In the genomic region with DNA sequence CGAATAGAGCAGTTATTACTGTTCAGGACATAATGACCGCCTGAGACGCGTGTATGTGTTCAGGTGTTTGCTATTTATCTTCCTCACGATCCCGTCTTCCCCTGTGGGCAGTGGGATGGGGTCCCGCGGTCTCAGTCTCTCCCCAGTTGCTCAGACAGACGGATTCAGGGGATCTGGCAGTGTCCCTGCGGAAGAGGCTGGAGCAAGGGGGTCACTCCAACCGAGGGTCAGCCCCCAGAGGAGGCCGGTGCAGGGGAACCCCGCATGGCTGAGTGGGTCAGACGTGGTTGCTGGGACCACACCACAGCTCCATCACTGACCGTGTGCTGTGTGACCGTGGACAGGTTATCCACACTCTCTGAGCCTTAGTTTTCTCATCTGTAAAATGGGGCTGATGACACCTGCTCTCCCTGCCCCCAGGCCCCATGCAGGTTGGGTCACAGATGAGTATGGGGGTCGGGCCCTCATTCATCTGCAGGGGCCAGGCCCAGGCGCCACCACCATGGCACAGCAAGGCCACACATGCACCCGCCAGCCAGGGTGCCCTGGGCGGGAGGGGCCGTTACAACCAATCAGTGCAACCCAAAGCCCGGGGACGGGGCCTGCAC, we compare ENCODE assay signal across 1 cellular context.
TF ChIP-seq lines count a peak whose summit lies in the region.

No MANE protein-coding gene starts in this region.

TF ChIP-seq in IMR-90, 13 proteins besides CTCF, POLR2A, EP300 and RAD21:
- no peak for TF ChIP-seq NFE2L2 (IDR thresholded peaks at IDR 0.05; ENCODE audit: low read depth, low read length)
- TF ChIP-seq CHD1 (IDR thresholded peaks at IDR 0.05; ENCODE audit: low read depth, low read length): no peak
- no peak for TF ChIP-seq MXI1 (IDR thresholded peaks at IDR 0.05; ENCODE audit: borderline replicate concordance, low read depth, low read length)
- no peak for TF ChIP-seq RCOR1 (IDR thresholded peaks at IDR 0.05; ENCODE audit: insufficient replicate concordance, low read length)
- TF ChIP-seq MAZ (IDR thresholded peaks at IDR 0.05; ENCODE audit: borderline replicate concordance, low read depth, low read length): no peak
- TF ChIP-seq SMC3 (IDR thresholded peaks at IDR 0.05; ENCODE audit: low read depth, low read length): no peak
- TF ChIP-seq MAFK (IDR thresholded peaks at IDR 0.05; ENCODE audit: low read depth, low read length): no peak
- TF ChIP-seq, protein P1, sequence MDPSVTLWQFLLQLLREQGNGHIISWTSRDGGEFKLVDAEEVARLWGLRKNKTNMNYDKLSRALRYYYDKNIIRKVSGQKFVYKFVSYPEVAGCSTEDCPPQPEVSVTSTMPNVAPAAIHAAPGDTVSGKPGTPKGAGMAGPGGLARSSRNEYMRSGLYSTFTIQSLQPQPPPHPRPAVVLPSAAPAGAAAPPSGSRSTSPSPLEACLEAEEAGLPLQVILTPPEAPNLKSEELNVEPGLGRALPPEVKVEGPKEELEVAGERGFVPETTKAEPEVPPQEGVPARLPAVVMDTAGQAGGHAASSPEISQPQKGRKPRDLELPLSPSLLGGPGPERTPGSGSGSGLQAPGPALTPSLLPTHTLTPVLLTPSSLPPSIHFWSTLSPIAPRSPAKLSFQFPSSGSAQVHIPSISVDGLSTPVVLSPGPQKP (IDR thresholded peaks at IDR 0.05; ENCODE audit: borderline replicate concordance, low read depth, low read length): no peak
- TF ChIP-seq RFX5 (IDR thresholded peaks at IDR 0.05; ENCODE audit: low read depth, low read length): no peak
- TF ChIP-seq, protein P2, sequence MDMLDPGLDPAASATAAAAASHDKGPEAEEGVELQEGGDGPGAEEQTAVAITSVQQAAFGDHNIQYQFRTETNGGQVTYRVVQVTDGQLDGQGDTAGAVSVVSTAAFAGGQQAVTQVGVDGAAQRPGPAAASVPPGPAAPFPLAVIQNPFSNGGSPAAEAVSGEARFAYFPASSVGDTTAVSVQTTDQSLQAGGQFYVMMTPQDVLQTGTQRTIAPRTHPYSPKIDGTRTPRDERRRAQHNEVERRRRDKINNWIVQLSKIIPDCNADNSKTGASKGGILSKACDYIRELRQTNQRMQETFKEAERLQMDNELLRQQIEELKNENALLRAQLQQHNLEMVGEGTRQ (IDR thresholded peaks at IDR 0.05; ENCODE audit: low read depth, low read length): no peak
- TF ChIP-seq FOS (IDR thresholded peaks at IDR 0.05; ENCODE audit: low read depth, low read length): no peak
- TF ChIP-seq CEBPB (IDR thresholded peaks at IDR 0.05; ENCODE audit: low read depth, low read length): no peak
- no peak for TF ChIP-seq BHLHE40 (IDR thresholded peaks at IDR 0.05; ENCODE audit: low read depth, low read length)
